30 cellular contexts compared by ENCODE assay signal in genomic region chr13:104137416-104137815, GRCh38.
"Had no signal": no experiment of that assay in that cellular context is flagged by ENCODE, and none has a peak within 500 bp of the region (broad histone marks: within the 10 kb centered on the region; RNA-seq: fewer than 3 reads in every experiment).

No MANE protein-coding gene starts in this region.

- FAIRE-seq: islet of Langerhans, kidney, urothelium cell line had no signal

- H3K4me1 Mint-ChIP-seq: immature natural killer cell; naive B cell; natural killer cell; stimulated activated naive B cell treated with anti-CD40 and anti-IgM and Interleukin-4, amounts not matched to agents 10 μg/mL and 1 μg/mL and 100 μg/mL, for 72 hours had no signal

- H3K27me3 Mint-ChIP-seq: naive B cell; stimulated activated naive B cell treated with anti-CD40 and anti-IgM and Interleukin-4, amounts not matched to agents 10 μg/mL and 1 μg/mL and 100 μg/mL, for 72 hours had no signal

- H3K9me3 Mint-ChIP-seq: nephron progenitor cell had no signal

- H3K9me3 ChIP-seq: left lung, lower lobe of right lung, ovary, prostate gland, stomach, testis, thyroid gland, transverse colon, upper lobe of left lung had no signal

- H3K36me3 Mint-ChIP-seq: mesothelial cell of epicardium; naive B cell; stimulated activated naive B cell treated with anti-CD40 and anti-IgM and Interleukin-4, amounts not matched to agents 10 μg/mL and 1 μg/mL and 100 μg/mL, for 72 hours had no signal

- H3K36me3 ChIP-seq: left lung, lower lobe of right lung, ovary, prostate gland, stomach, thyroid gland, transverse colon, upper lobe of left lung had no signal

- H3K4me1 ChIP-seq: left lung, lower lobe of right lung, prostate gland, stomach, testis, thyroid gland, transverse colon, upper lobe of left lung had no signal

- H3K27ac ChIP-seq: left lung, lower lobe of right lung, ovary, prostate gland, skin epidermis, stomach, testis, thyroid gland, transverse colon, upper lobe of left lung had no signal

- H3K27me3 ChIP-seq: left lung, ovary, stomach, testis, thyroid gland, transverse colon, upper lobe of left lung had no signal

- H3K4me3 ChIP-seq: left lung, lower lobe of right lung, ovary, prostate gland, skin epidermis, stomach, testis, thyroid gland, transverse colon, upper lobe of left lung had no signal

- H3K4me3 Mint-ChIP-seq: immature natural killer cell; mesothelial cell of epicardium; naive B cell; natural killer cell; nephron progenitor cell; stimulated activated naive B cell treated with anti-CD40 and anti-IgM and Interleukin-4, amounts not matched to agents 10 μg/mL and 1 μg/mL and 100 μg/mL, for 72 hours had no signal

- DNase-seq: hypothalamus; immature natural killer cell; kidney; left colon; left lung; lower lobe of right lung; mammary epithelial cell; mesendoderm; naive B cell; natural killer cell; nephron progenitor cell; ovary; retina; right cardiac atrium; stimulated activated CD4-positive, alpha-beta T cell treated with anti-CD3 and anti-CD28 coated beads, Interleukin-12 subunit alpha, Interleukin-12 subunit beta, amount 100 ng/mL, for 4 hours; stimulated activated CD4-positive, alpha-beta T cell treated with anti-CD3 and anti-CD28 coated beads, Interleukin-15, amount 100 ng/mL, for 24 hours; stimulated activated CD4-positive, alpha-beta T cell treated with anti-CD3 and anti-CD28 coated beads, Interleukin-2, amount 100 ng/mL, for 24 hours; stimulated activated CD4-positive, alpha-beta T cell treated with anti-CD3 and anti-CD28 coated beads, Interleukin-4, amount 100 ng/mL, for 1 hour; stimulated activated naive B cell treated with anti-CD40 and anti-IgM and Interleukin-4, amounts not matched to agents 10 μg/mL and 1 μg/mL and 100 μg/mL, for 72 hours; stimulated activated naive CD8-positive, alpha-beta T cell treated with anti-CD3 and anti-CD28 coated beads, Interleukin-15, Interleukin-2, amounts not matched to agents 100 U/mL and 50 U/mL, for 24 hours; stomach; testis; thyroid gland; transverse colon; upper lobe of left lung had no signal

- H3K27ac Mint-ChIP-seq: immature natural killer cell; mesothelial cell of epicardium; natural killer cell; nephron progenitor cell; stimulated activated naive B cell treated with anti-CD40 and anti-IgM and Interleukin-4, amounts not matched to agents 10 μg/mL and 1 μg/mL and 100 μg/mL, for 72 hours had no signal
